Comparison of ENCODE assay signal across 22 cellular contexts in the genomic region with DNA sequence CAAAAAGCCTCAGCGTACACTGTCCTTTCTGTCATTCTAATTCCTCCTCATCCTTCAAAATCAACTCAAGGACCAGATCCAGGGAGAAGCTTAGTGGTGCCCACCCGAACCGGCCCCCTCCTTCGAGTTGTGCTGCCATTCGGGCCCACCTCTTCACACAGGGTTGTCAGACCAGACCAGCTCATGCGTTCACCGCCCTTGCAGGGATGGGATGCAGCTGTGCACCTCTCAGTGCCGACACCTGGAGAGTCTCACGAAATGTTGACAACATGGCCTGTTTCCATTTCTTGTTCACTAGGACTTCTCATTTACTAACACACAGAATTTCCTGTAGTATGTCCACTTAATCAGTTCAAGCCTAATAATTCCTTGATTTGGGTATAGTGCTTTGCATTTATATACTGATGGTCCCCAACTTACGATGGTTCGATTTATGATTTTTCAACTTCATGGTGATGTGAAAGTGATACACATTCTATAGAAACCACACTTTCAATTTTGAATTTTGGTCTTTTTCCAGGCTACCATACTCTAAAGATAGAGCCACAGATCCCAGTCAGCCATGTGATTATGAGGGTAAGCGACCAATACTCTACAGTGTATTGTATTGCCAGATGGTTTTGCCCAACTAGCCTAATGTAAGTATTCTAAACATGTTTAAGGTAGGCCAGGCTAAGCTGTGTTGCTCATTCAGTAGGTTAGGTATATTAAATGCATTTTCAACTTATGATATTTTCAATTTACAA. TPM values are rescaled to one million over a fixed set of nuclear protein-coding genes. Genes with fewer than 3 reads are reported as not detected.
"Had no signal": no experiment of that assay in that cellular context is flagged by ENCODE, and none has a peak within 500 bp of the region (broad histone marks: within the 10 kb centered on the region; RNA-seq: fewer than 3 reads in every experiment).

No MANE protein-coding gene starts in this region.

- H3K27me3 Mint-ChIP-seq: activated naive CD8-positive, alpha-beta T cell; activated T-helper 17 cell treated with anti-CD3 and anti-CD28 coated beads, Interleukin-2, amount 50 U/mL, for 72 hours; T-cell had no signal

- H3K4me3 Mint-ChIP-seq: activated CD8-positive, alpha-beta T cell treated with anti-CD3 and anti-CD28 coated beads, Interleukin-2, amount 10 ng/mL, durations not matched to agents 7 days and 5 days; activated naive CD4-positive, alpha-beta T cell treated with anti-CD3 and anti-CD28 coated beads for 36 hours; activated naive CD8-positive, alpha-beta T cell; activated T-cell treated with anti-CD3 and anti-CD28 coated beads, Interleukin-2, amount 50 U/mL, for 4 hours; activated T-helper 17 cell treated with anti-CD3 and anti-CD28 coated beads, Interleukin-2, amount 50 U/mL, for 72 hours; T-cell had no signal

- H3K4me1 Mint-ChIP-seq: T-cell had no signal

- H3K27me3 ChIP-seq: brain microvascular endothelial cell had no signal

- H3K27ac ChIP-seq: brain microvascular endothelial cell, SK-N-MC had no signal

- DNase-seq: activated CD4-positive, alpha-beta T cell treated with anti-CD3 and anti-CD28 coated beads for 4 hours; activated CD4-positive, alpha-beta T cell treated with anti-CD3 and anti-CD28 coated beads, Interleukin-2, amount 50 U/mL, for 4 hours; activated CD4-positive, CD25-positive, alpha-beta regulatory T cell; activated CD8-positive, alpha-beta T cell treated with anti-CD3 and anti-CD28 coated beads, Interleukin-2, amount 10 ng/mL, durations not matched to agents 7 days and 5 days; activated gamma-delta T cell; activated naive CD4-positive, alpha-beta T cell treated with anti-CD3 and anti-CD28 coated beads for 36 hours; activated T-cell treated with anti-CD3 and anti-CD28 coated beads, Interleukin-2, amount 50 U/mL, for 4 hours; amygdala; brain microvascular endothelial cell; NCI-H1092; NCI-H1417; NCI-H1930; NCI-H2171; NCI-H226; NCI-H526; NCI-H774; T-cell; T-helper 2 cell; T1000 had no signal

- H3K4me3 ChIP-seq: SK-N-MC had no signal

- H3K27ac Mint-ChIP-seq: activated CD8-positive, alpha-beta T cell treated with anti-CD3 and anti-CD28 coated beads, Interleukin-2, amount 10 ng/mL, durations not matched to agents 7 days and 5 days; activated naive CD4-positive, alpha-beta T cell treated with anti-CD3 and anti-CD28 coated beads for 36 hours; activated naive CD8-positive, alpha-beta T cell; activated T-helper 17 cell treated with anti-CD3 and anti-CD28 coated beads, Interleukin-2, amount 50 U/mL, for 72 hours; T-cell had no signal

RNA-seq across cellular contexts. Expression of a gene that starts 55.2 kb away (rescaled TPM):
- total RNA-seq: activated CD8-positive, alpha-beta T cell treated with anti-CD3 and anti-CD28 coated beads, Interleukin-2, amount 10 ng/mL, durations not matched to agents 7 days and 5 days; activated naive CD4-positive, alpha-beta T cell treated with anti-CD3 and anti-CD28 coated beads for 36 hours had no signal
